In genomic region chr6:31110825-31111582, GRCh38 we compare ENCODE assay signal across 1 cellular context.
TF ChIP-seq lines count a peak whose summit lies in the region.

No MANE protein-coding gene starts in this region.

TF ChIP-seq in WTC11, 78 proteins besides CTCF, POLR2A, EP300 and RAD21 (continued from another document):
- TF ChIP-seq ZSCAN18 (CRISPR knock-in tag; IDR thresholded peaks at IDR 0.05) = no peak
- TF ChIP-seq SOX15 (CRISPR knock-in tag; IDR thresholded peaks at IDR 0.05) = no peak
- no peak for TF ChIP-seq ZNF416 (CRISPR knock-in tag; IDR thresholded peaks at IDR 0.05)
- no peak for TF ChIP-seq ZNF219 (CRISPR knock-in tag; IDR thresholded peaks at IDR 0.05; ENCODE audit: borderline replicate concordance)
- TF ChIP-seq ATF2 (CRISPR knock-in tag; IDR thresholded peaks at IDR 0.05; ENCODE audit: borderline replicate concordance, low read depth) = no peak
- TF ChIP-seq E2F5 (CRISPR knock-in tag; IDR thresholded peaks at IDR 0.05) = no peak
- no peak for TF ChIP-seq NFATC4 (CRISPR knock-in tag; IDR thresholded peaks at IDR 0.05)
- no peak for TF ChIP-seq OVOL2 (CRISPR knock-in tag; IDR thresholded peaks at IDR 0.05; ENCODE audit: borderline replicate concordance)
- no peak for TF ChIP-seq ZNF281 (CRISPR knock-in tag; IDR thresholded peaks at IDR 0.05)
- no peak for TF ChIP-seq FOXJ3 (CRISPR knock-in tag; IDR thresholded peaks at IDR 0.05; ENCODE audit: borderline replicate concordance)
- no peak for TF ChIP-seq TEAD4 (CRISPR knock-in tag; IDR thresholded peaks at IDR 0.05)
- no peak for TF ChIP-seq SMAD3 (CRISPR knock-in tag; IDR thresholded peaks at IDR 0.05; ENCODE audit: borderline replicate concordance)
- no peak for TF ChIP-seq HMGA2 (CRISPR knock-in tag; IDR thresholded peaks at IDR 0.05)
TF ChIP-seq in WTC11: peak in this region for 0.
